In genomic region chr1:183070923-183071618, GRCh38 we compare ENCODE assay signal across 8 cellular contexts. TPM values are rescaled to one million over a fixed set of nuclear protein-coding genes. Genes with fewer than 3 reads are reported as not detected.
DNase-seq lines count a peak whose midpoint lies in the region; ATAC-seq and TF ChIP-seq lines count a peak whose summit lies in the region.

No MANE protein-coding gene starts in this region.

- peaks cover 21% of the 10 kb centered on the region for H3K36me3 Mint-ChIP-seq in Calu3 (ENCODE audit: insufficient read depth, unreplicated experiment)

- H3K9me3 Mint-ChIP-seq in Calu3 (ENCODE audit: low read depth, unreplicated experiment) = no peaks in the 10 kb centered on the region

- peak; percentile 24 for DNase-seq in Calu3
- peak; percentile 81 for DNase-seq in astrocyte of the cerebellum (ENCODE audit: low read depth)
- peak; percentile 84 for DNase-seq in skeletal muscle cell (ENCODE audit: low read depth)
- DNase-seq in middle frontal gyrus (ENCODE audit: extremely low spot score, low spot score) = no peak
- DNase-seq in COR-L47 (lab: John Stamatoyannopoulos, UW) = no peak
- DNase-seq in activated effector memory CD4-positive, alpha-beta T cell treated with anti-CD3 and anti-CD28 coated beads, Interleukin-2, amount 50 U/mL, for 16 hours = no peak

- H3K27me3 Mint-ChIP-seq in Calu3 (ENCODE audit: unreplicated experiment) = no peaks in the 10 kb centered on the region

- peak overlapping the region; percentile 90 for H3K27ac Mint-ChIP-seq in Calu3 (ENCODE audit: unreplicated experiment)

- CTCF ChIA-PET in Calu3 (lab: Charles Lee) = interaction anchor here (0.6 to 1.3 kb wide), 4 partner anchors 11 to 109 kb away, joined by 3 to 9 read pairs (median 4); no protein-coding TSS in a partner anchor

- H3K4me3 ChIP-seq in astrocyte of the cerebellum (ENCODE audit: low read depth, low read length) (no peak overlapping the region), skeletal muscle cell (ENCODE audit: low read depth, low read length) (no peak overlapping the region)

- H3K4me3 Mint-ChIP-seq in Calu3 (ENCODE audit: low read depth, unreplicated experiment) = peak overlapping the region; percentile 56

- intact Hi-C loops in Calu3 (cut with micrococcal nuclease; ENCODE audit: unreplicated experiment) = loop anchor here (5.0 kb wide), 1 partner anchor 39 kb away; no protein-coding TSS in a partner anchor

- in situ Hi-C loops in astrocyte of the cerebellum (cut with HindIII; ENCODE audit: low sequenced_read_pairs) = no loop called here

- H3K4me1 Mint-ChIP-seq in Calu3 (ENCODE audit: low read depth, unreplicated experiment) = peaks cover 68% of the 10 kb centered on the region

- no peak for TF ChIP-seq CTCF in Calu3 (IDR thresholded peaks at IDR 0.05; ENCODE audit: unreplicated experiment)
- no peak for TF ChIP-seq CTCF in astrocyte of the cerebellum (IDR thresholded peaks at IDR 0.05; ENCODE audit: low read depth, low read length, missing control alignments)

- no TSS peak for BruUV-seq in Calu3 (replicated peaks; lab: Mats Ljungman, UMichigan)

- peak; percentile 77 for ATAC-seq in GM21360 (IDR thresholded peaks at IDR 0.05; ENCODE audit: unreplicated experiment)
- ATAC-seq in HG03457 (IDR thresholded peaks at IDR 0.05; ENCODE audit: unreplicated experiment) = peak; percentile 85

RNA-seq across cellular contexts. Expression of gene LAMC1, which starts 47.9 kb away (rescaled TPM):
- total RNA-seq in Calu3 (2022) = 368 and 579 TPM in 2 replicates

Comparison
In these comparisons a context has a peak if more than half of its experiments do, and no peak if none do; other contexts are left out.
1. DNase-seq: peak in Calu3 (single experiment), astrocyte of the cerebellum (single experiment) and skeletal muscle cell (single experiment); none in middle frontal gyrus (single experiment), COR-L47 (single experiment) and activated effector memory CD4-positive, alpha-beta T cell treated with anti-CD3 and anti-CD28 coated beads, Interleukin-2, amount 50 U/mL, for 16 hours (single experiment).